8 cellular contexts compared by ENCODE assay signal in the genomic region with DNA sequence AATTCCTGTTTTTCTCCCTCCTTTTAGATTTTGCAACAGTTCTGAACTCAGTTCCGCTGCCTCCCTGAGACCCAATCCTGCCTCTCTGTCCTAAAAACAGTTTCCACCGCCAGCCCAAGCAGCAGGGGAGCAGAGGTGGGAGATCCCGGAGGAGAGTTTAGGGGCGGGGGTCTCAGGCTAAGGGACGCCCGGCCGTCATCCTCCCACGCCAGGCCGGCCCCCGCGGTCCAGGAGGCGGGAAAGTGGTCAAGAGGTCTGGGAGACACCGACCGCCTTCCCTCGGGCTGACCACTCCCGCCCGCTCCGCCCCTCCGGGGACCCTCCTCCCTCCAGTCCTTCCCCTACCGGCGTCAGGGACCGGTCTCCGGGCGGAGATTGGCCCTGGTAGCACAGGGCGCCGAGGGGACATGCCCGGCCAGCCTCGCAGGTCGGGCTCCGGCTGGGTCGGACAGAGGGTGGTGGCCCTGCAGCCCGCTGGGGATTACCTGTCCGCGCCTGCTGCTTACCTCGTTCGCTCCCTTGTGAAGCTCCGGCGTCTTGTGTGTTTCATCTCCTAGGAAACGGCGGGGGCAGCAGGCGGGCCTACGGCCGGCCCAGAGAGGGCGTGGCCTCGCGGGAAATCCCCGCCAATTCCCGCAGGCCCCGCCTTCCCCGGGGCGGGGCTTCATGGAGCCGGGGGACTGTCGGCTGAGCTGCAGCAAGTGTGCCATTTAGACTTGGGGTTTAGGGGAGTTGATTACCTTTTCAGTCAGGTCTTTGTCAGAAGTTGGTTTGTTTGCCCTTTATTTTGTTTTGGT. TPM values are rescaled to one million over a fixed set of nuclear protein-coding genes. Genes with fewer than 3 reads are reported as not detected.
DNase-seq lines count a peak whose midpoint lies in the region; ATAC-seq, FAIRE-seq and TF ChIP-seq lines count a peak whose summit lies in the region.

A gene with protein sequence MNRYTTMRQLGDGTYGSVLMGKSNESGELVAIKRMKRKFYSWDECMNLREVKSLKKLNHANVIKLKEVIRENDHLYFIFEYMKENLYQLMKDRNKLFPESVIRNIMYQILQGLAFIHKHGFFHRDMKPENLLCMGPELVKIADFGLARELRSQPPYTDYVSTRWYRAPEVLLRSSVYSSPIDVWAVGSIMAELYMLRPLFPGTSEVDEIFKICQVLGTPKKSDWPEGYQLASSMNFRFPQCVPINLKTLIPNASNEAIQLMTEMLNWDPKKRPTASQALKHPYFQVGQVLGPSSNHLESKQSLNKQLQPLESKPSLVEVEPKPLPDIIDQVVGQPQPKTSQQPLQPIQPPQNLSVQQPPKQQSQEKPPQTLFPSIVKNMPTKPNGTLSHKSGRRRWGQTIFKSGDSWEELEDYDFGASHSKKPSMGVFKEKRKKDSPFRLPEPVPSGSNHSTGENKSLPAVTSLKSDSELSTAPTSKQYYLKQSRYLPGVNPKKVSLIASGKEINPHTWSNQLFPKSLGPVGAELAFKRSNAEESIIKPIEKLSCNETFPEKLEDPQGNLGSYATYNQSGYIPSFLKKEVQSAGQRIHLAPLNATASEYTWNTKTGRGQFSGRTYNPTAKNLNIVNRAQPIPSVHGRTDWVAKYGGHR (minus strand): TSS at position 543 of the 797 bp plus-strand sequence. CDS start 7,891 bp downstream, outside the sequence.

- H2AFZ ChIP-seq in GM12878 (ENCODE audit: control insufficient read depth, low read depth, low read length) = peak within 1 kb of the TSS; percentile 84

- H3K4me1 ChIP-seq in GM12878 (ENCODE audit: control insufficient read depth, insufficient read depth, low read length) = peaks cover 8% of the 10 kb centered on the region; the same call in 1 of the 2 replicates

- RAD21 ChIA-PET in GM12878 (lab: Charles Lee; ENCODE audit: unreplicated experiment) = interaction anchor here (1.3 kb wide), 1 partner anchor 51 kb away, joined by 7 read pairs; no protein-coding TSS in a partner anchor

- H4K20me1 ChIP-seq in GM12878 (ENCODE audit: control insufficient read depth, insufficient read depth) = no peaks in the 10 kb centered on the region

- CTCF ChIA-PET in GM12878 (lab: Yijun Ruan, JAX) = interaction anchor here (1.0 kb wide), 1 partner anchor 51 kb away, joined by 5 read pairs; no protein-coding TSS in a partner anchor

- H3K27me3 ChIP-seq in GM12878 (replicated peaks in 1 of 2; ENCODE audit: control insufficient read depth in 2 of 2, insufficient read depth in 2 of 2, low read length in 1 of 2) = no peaks in the 10 kb centered on the region

- H3K27ac ChIP-seq in GM12878 (ENCODE audit: control insufficient read depth, insufficient read depth) = peak within 1 kb of the TSS; percentile 66

- H3K9me3 ChIP-seq in GM12878 (replicated peaks; ENCODE audit: control insufficient read depth, insufficient read depth, low read length) = no peaks in the 10 kb centered on the region; the same call in 2 of the 3 replicates

- FAIRE-seq in GM18507 (lab: Jason Lieb, UNC) (peak; percentile 97), GM12878 (lab: Jason Lieb, UNC) (peak; percentile 82)

- DNase-seq in GM18507 (ENCODE audit: extremely low spot score, insufficient read length, low read depth) = peak; percentile 92
- peak; percentile 86 to 91 for DNase-seq in NCI-H1930 (lab: John Stamatoyannopoulos, UW)
- DNase-seq in T1000 (lab: John Stamatoyannopoulos, UW) = peak; percentile 84
- DNase-seq in GM12878 (ENCODE audit: low read depth, low spot score) = peak; percentile 47
- peak; percentile 70 for DNase-seq in iPS DF 19.7 (ENCODE audit: low read depth, low spot score)
- DNase-seq in sciatic nerve (ENCODE audit: low spot score) = peak; percentile 89
- no peak for DNase-seq in NK-92 treated with Interleukin-12 subunit alpha and Interleukin-12 subunit beta, amount 100 ng/mL, for 24 hours (lab: John Stamatoyannopoulos, UW)

- peak within 1 kb of the TSS; percentile 60 for H3K4me3 ChIP-seq in GM12878

- POLR2A ChIA-PET in GM12878 (lab: Charles Lee) = interaction anchor here (0.5 kb wide), 1 partner anchor 143 kb away, joined by 4 read pairs; the partner anchor contains the start of genes C6orf52 and PAK1IP1

- in situ Hi-C loops in GM12878 (cut with MboI) = no loop called here

- WGBS in GM12878 (ENCODE audit: insufficient coverage, insufficient replicate concordance, low lambda C conversion rate, missing lambda C conversion rate) = 0% methylated on average over 41 of the region's 53 CpGs

- BruUV-seq in GM12878 (replicated peaks; lab: Mats Ljungman, UMichigan) = no TSS peak

- H3K79me2 ChIP-seq in GM12878 (ENCODE audit: control insufficient read depth, insufficient read depth, low read length) = no peaks in the 10 kb centered on the region

- intact Hi-C loops in GM12878 (cut with micrococcal nuclease; ENCODE audit: unreplicated experiment) = loop anchor here (2.0 kb wide), 1 partner anchor 51 kb away; no protein-coding TSS in a partner anchor
- intact Hi-C loops in sciatic nerve (cut with DNase I) = no loop called here

- ATAC-seq in HG02970 (IDR thresholded peaks at IDR 0.05; ENCODE audit: low FRiP score, unreplicated experiment) (peak; percentile 89), GM12878 (peak; percentile 89), sciatic nerve (peak; percentile 98)

- H3K9ac ChIP-seq in GM12878 (ENCODE audit: control insufficient read depth, insufficient read depth, low read length) = peak within 1 kb of the TSS; percentile 55

- TF ChIP-seq EP300 in GM12878 (IDR thresholded peaks at IDR 0.05; ENCODE audit: borderline replicate concordance in 1 of 2, control insufficient read depth in 1 of 2, low read depth in 2 of 2, low read length in 2 of 2) = no peak; a peak in 1 of 4 replicates

- no peaks in the 10 kb centered on the region for H3K36me3 ChIP-seq in GM12878 (ENCODE audit: control insufficient read depth in 2 of 2, insufficient read depth in 2 of 2, low read length in 1 of 2)

- TF ChIP-seq POLR2A in GM12878 (IDR thresholded peaks at IDR 0.05; ENCODE audit: low read depth, low read length) = peak; percentile 23; the same call in 1 of the 2 replicates

- no peak for TF ChIP-seq CTCF in GM12878 (IDR thresholded peaks at IDR 0.05 in 2 of 3, conservative IDR thresholded peaks at IDR 0.05 in 1 of 3; ENCODE audit: control insufficient read depth in 2 of 3, extremely low read depth in 1 of 3, insufficient read depth in 1 of 3, low read depth in 3 of 3, low read length in 3 of 3)

- H3K4me2 ChIP-seq in GM12878 (ENCODE audit: control insufficient read depth, insufficient read depth) = peak within 1 kb of the TSS; percentile 99

- SMC1A ChIA-PET in GM12878 (lab: Charles Lee; ENCODE audit: uncharacterized antibody, unreplicated experiment) = interaction anchor here (1.0 to 3.6 kb wide), 4 partner anchors 9 to 231 kb away, joined by 4 to 12 read pairs (median 4); no protein-coding TSS in a partner anchor

- TF ChIP-seq RAD21 in GM12878 (IDR thresholded peaks at IDR 0.05; ENCODE audit: insufficient read depth, low read depth, low read length) = no peak

TF ChIP-seq in GM12878, 131 proteins besides CTCF, POLR2A, EP300 and RAD21 (continues in another document):
- TF ChIP-seq CHD2 (IDR thresholded peaks at IDR 0.05; ENCODE audit: borderline replicate concordance, low read depth, low read length) = no peak
- no peak for TF ChIP-seq CHD4 (IDR thresholded peaks at IDR 0.05)
- TF ChIP-seq IRF5 (IDR thresholded peaks at IDR 0.05; ENCODE audit: borderline replicate concordance) = no peak
- TF ChIP-seq, protein P1, sequence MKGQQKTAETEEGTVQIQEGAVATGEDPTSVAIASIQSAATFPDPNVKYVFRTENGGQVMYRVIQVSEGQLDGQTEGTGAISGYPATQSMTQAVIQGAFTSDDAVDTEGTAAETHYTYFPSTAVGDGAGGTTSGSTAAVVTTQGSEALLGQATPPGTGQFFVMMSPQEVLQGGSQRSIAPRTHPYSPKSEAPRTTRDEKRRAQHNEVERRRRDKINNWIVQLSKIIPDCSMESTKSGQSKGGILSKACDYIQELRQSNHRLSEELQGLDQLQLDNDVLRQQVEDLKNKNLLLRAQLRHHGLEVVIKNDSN (IDR thresholded peaks at IDR 0.05; ENCODE audit: borderline replicate concordance, extremely low read length, insufficient read depth, low read depth, low read length) = no peak
- no peak for TF ChIP-seq ZNF622 (IDR thresholded peaks at IDR 0.05)
- no peak for TF ChIP-seq LARP7 (IDR thresholded peaks at IDR 0.05)

RNA-seq across cellular contexts. Expression of the gene that starts here (rescaled TPM):
- total RNA-seq in GM12878 (2013; cell fraction: nucleolus; rRNA removed) = not detected in 2 replicates
- 0.11 TPM in 2 replicates for total RNA-seq in GM12878 (2014; rRNA removed)
- total RNA-seq in GM12878 (2014; rRNA removed; fragmentation: Illumina TruSeq; extraction: Trizol) = 0.05 and 0.13 TPM in 2 replicates
- total RNA-seq in GM12878 (2021) = 0.05 and 0.08 TPM in 2 replicates
- polyA plus RNA-seq in GM12878 (2011; ENCODE audit: low read depth) = 0.09 TPM
- 0.03 TPM in 1 of 2 replicates, not detected in the other for polyA plus RNA-seq in GM12878 (2011; rRNA removed)
- 0.02 and 0.04 TPM in 2 replicates for polyA plus RNA-seq in GM12878 (2011; cell fraction: cytosol; rRNA removed)
- polyA plus RNA-seq in GM12878 (2011; cell fraction: nucleus; rRNA removed) = 0.03 TPM in 1 of 2 replicates, not detected in the other
- polyA plus RNA-seq in GM12878 (2012) = 0.03 and 0.09 TPM in 2 replicates
- polyA plus RNA-seq in GM12878 (2014; fragmentation: Illumina TruSeq; extraction: Trizol) = 0.09 and 0.21 TPM in 2 replicates
- polyA plus RNA-seq in GM12878 (2014; fragmentation: Nextera tagmentation; extraction: Ambion mirVana) = under 1 TPM; 0.13 to 0.32 TPM
- polyA plus RNA-seq in GM12878 (2014; rRNA removed) = 0.01 and 0.03 TPM in 2 replicates
- under 1 TPM; 0.20 to 0.90 TPM for polyA plus RNA-seq in GM12878 (2016; fragmentation: Nextera tagmentation; extraction: Ambion mirVana)
- 0.10 TPM in 1 of 2 replicates, not detected in the other for polyA minus RNA-seq in GM12878 (2011; rRNA and poly(A)+ RNA removed)
- not detected in 2 replicates for polyA minus RNA-seq in GM12878 (2011; cell fraction: cytosol; rRNA and poly(A)+ RNA removed)
- not detected in 2 replicates for polyA minus RNA-seq in GM12878 (2011; cell fraction: nucleus; rRNA and poly(A)+ RNA removed)
- 0.40 TPM for total RNA-seq in sciatic nerve

Comparison
In these comparisons a context has a peak if more than half of its experiments do, and no peak if none do; other contexts are left out.
1. Peak in DNase-seq, ATAC-seq, H3K4me3 ChIP-seq, H3K27ac ChIP-seq, H3K9ac ChIP-seq and H3K4me2 ChIP-seq in GM12878; RNA of the gene not detected or under 1 TPM.
2. Peak in DNase-seq and ATAC-seq in sciatic nerve; RNA of the gene not detected or under 1 TPM.